1 cellular context compared by ENCODE assay signal in genomic region chr6:108211676-108212075, GRCh38.
TF ChIP-seq lines count a peak whose summit lies in the region.

No MANE protein-coding gene starts in this region.

TF ChIP-seq in endothelial cell of umbilical vein, 7 proteins besides CTCF, POLR2A, EP300 and RAD21:
- no peak for TF ChIP-seq GATA2 (IDR thresholded peaks at IDR 0.05; ENCODE audit: insufficient read depth, insufficient read length, low read depth, low read length)
- TF ChIP-seq FOS (IDR thresholded peaks at IDR 0.05; ENCODE audit: borderline replicate concordance, insufficient read depth, low read length), result no peak
- TF ChIP-seq, protein P1, sequence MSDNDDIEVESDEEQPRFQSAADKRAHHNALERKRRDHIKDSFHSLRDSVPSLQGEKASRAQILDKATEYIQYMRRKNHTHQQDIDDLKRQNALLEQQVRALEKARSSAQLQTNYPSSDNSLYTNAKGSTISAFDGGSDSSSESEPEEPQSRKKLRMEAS (IDR thresholded peaks at IDR 0.05; ENCODE audit: insufficient read depth, insufficient read length), result no peak
- no peak for TF ChIP-seq EZH2 (IDR thresholded peaks at IDR 0.05; ENCODE audit: borderline replicate concordance, low read depth, low read length, severe bottlenecking)
- no peak for TF ChIP-seq JUN (IDR thresholded peaks at IDR 0.05; ENCODE audit: borderline replicate concordance, insufficient read depth, insufficient read length, low read depth)
